1 cellular context compared by ENCODE assay signal in the genomic region with DNA sequence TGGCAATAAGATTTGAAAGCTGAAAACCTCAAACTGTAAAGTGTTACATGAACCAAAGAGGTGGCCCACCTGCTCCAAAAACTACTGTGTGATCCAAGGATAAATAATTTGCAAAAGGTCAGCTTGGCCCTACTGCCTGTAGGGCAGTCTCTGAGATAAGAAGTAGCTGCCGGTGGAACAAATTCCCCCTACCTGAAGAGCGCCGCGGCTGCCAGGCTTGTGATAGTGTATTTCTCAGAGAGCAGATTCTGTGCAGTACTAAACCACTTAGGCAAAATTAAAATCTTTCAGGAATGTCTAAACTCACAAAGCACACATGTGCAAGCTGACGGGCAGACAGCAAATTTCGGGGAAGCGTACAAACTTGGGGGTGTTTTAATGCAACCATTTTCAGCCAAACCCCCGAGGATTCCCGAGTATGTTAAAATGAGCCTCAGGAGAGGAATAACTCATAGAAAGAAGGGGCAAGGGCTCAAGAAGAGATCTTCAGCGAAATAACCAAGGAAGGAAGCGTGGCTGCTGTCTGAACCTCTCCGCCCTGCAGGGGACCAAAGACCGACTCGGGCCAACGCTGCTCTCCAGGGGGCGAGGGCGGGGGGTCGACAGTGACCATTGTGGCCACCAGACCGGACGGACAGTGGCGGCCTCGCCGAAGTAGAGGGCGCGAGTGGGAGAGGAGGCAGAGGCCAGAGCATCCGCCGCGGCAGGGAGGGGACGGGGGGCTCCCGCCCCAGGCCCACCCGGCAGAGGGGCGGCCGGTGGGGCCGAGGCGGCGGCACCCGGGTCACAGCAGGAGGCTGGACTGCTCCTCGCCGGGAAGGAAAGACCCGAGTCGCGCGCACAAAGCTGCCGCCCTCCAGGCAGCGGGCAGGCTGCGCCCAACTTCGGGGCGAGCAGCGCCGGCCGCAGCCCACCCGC.
TF ChIP-seq lines count a peak whose summit lies in the region.

No MANE protein-coding gene starts in this region.

TF ChIP-seq in HepG2, 621 proteins besides CTCF, POLR2A, EP300 and RAD21 (continued from another document):
- TF ChIP-seq, protein P1, sequence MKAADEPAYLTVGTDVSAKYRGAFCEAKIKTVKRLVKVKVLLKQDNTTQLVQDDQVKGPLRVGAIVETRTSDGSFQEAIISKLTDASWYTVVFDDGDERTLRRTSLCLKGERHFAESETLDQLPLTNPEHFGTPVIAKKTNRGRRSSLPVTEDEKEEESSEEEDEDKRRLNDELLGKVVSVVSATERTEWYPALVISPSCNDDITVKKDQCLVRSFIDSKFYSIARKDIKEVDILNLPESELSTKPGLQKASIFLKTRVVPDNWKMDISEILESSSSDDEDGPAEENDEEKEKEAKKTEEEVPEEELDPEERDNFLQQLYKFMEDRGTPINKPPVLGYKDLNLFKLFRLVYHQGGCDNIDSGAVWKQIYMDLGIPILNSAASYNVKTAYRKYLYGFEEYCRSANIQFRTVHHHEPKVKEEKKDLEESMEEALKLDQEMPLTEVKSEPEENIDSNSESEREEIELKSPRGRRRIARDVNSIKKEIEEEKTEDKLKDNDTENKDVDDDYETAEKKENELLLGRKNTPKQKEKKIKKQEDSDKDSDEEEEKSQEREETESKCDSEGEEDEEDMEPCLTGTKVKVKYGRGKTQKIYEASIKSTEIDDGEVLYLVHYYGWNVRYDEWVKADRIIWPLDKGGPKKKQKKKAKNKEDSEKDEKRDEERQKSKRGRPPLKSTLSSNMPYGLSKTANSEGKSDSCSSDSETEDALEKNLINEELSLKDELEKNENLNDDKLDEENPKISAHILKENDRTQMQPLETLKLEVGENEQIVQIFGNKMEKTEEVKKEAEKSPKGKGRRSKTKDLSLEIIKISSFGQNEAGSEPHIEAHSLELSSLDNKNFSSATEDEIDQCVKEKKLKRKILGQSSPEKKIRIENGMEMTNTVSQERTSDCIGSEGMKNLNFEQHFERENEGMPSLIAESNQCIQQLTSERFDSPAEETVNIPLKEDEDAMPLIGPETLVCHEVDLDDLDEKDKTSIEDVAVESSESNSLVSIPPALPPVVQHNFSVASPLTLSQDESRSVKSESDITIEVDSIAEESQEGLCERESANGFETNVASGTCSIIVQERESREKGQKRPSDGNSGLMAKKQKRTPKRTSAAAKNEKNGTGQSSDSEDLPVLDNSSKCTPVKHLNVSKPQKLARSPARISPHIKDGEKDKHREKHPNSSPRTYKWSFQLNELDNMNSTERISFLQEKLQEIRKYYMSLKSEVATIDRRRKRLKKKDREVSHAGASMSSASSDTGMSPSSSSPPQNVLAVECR (CRISPR knock-in tag; IDR thresholded peaks at IDR 0.05; ENCODE audit: borderline replicate concordance) = peak; percentile 13
- TF ChIP-seq, protein P2, sequence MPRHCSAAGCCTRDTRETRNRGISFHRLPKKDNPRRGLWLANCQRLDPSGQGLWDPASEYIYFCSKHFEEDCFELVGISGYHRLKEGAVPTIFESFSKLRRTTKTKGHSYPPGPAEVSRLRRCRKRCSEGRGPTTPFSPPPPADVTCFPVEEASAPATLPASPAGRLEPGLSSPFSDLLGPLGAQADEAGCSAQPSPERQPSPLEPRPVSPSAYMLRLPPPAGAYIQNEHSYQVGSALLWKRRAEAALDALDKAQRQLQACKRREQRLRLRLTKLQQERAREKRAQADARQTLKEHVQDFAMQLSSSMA (CRISPR knock-in tag; IDR thresholded peaks at IDR 0.05) = peak; percentile 68; the same call in 1 of the 2 replicates
- peak; percentile 39; the same call in 1 of the 2 replicates for TF ChIP-seq ZFX (CRISPR knock-in tag; IDR thresholded peaks at IDR 0.05; ENCODE audit: low read depth)
- TF ChIP-seq ZNF256 (CRISPR knock-in tag; conservative IDR thresholded peaks at IDR 0.05) = 0 out of 2 replicates have a peak, but pooled peaks have one; percentile 30
- 0 out of 2 replicates have a peak, but pooled peaks have one; percentile 13 for TF ChIP-seq GATAD1 (CRISPR knock-in tag; IDR thresholded peaks at IDR 0.05)
- peak; percentile 47; the same call in 1 of the 2 replicates for TF ChIP-seq KMT2A (CRISPR knock-in tag; IDR thresholded peaks at IDR 0.05)
- TF ChIP-seq GABPB1 (CRISPR knock-in tag; IDR thresholded peaks at IDR 0.05) = peak; percentile 24; the same call in 1 of the 2 replicates
- 0 out of 2 replicates have a peak, but pooled peaks have one; percentile 6 for TF ChIP-seq ZNF33A (CRISPR knock-in tag; IDR thresholded peaks at IDR 0.05; ENCODE audit: borderline replicate concordance)
- TF ChIP-seq STAG1 (CRISPR knock-in tag; IDR thresholded peaks at IDR 0.05) = 0 out of 2 replicates have a peak, but pooled peaks have one; percentile 9
- no peak for TF ChIP-seq ZNF546 (CRISPR knock-in tag; conservative IDR thresholded peaks at IDR 0.05)
- TF ChIP-seq GATAD2A (CRISPR knock-in tag; IDR thresholded peaks at IDR 0.05) = peak; percentile 24; the same call in 1 of the 2 replicates
- 0 out of 2 replicates have a peak, but pooled peaks have one; percentile 12 for TF ChIP-seq CCDC6 (CRISPR knock-in tag; IDR thresholded peaks at IDR 0.05)
- TF ChIP-seq, protein P3, sequence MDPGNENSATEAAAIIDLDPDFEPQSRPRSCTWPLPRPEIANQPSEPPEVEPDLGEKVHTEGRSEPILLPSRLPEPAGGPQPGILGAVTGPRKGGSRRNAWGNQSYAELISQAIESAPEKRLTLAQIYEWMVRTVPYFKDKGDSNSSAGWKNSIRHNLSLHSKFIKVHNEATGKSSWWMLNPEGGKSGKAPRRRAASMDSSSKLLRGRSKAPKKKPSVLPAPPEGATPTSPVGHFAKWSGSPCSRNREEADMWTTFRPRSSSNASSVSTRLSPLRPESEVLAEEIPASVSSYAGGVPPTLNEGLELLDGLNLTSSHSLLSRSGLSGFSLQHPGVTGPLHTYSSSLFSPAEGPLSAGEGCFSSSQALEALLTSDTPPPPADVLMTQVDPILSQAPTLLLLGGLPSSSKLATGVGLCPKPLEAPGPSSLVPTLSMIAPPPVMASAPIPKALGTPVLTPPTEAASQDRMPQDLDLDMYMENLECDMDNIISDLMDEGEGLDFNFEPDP (CRISPR knock-in tag; conservative IDR thresholded peaks at IDR 0.05) = 0 out of 2 replicates have a peak, but pooled peaks have one; percentile 23
- TF ChIP-seq, protein P4, sequence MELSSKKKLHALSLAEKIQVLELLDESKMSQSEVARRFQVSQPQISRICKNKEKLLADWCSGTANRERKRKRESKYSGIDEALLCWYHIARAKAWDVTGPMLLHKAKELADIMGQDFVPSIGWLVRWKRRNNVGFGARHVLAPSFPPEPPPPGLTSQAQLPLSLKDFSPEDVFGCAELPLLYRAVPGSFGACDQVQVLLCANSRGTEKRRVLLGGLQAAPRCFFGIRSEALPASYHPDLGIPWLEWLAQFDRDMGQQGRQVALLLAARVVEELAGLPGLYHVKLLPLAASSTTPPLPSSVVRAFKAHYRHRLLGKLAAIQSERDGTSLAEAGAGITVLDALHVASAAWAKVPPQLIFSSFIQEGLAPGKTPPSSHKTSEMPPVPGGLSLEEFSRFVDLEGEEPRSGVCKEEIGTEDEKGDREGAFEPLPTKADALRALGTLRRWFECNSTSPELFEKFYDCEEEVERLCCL (CRISPR knock-in tag; IDR thresholded peaks at IDR 0.05; ENCODE audit: borderline replicate concordance) = no peak
- TF ChIP-seq, protein P5, sequence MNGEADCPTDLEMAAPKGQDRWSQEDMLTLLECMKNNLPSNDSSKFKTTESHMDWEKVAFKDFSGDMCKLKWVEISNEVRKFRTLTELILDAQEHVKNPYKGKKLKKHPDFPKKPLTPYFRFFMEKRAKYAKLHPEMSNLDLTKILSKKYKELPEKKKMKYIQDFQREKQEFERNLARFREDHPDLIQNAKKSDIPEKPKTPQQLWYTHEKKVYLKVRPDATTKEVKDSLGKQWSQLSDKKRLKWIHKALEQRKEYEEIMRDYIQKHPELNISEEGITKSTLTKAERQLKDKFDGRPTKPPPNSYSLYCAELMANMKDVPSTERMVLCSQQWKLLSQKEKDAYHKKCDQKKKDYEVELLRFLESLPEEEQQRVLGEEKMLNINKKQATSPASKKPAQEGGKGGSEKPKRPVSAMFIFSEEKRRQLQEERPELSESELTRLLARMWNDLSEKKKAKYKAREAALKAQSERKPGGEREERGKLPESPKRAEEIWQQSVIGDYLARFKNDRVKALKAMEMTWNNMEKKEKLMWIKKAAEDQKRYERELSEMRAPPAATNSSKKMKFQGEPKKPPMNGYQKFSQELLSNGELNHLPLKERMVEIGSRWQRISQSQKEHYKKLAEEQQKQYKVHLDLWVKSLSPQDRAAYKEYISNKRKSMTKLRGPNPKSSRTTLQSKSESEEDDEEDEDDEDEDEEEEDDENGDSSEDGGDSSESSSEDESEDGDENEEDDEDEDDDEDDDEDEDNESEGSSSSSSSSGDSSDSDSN (CRISPR knock-in tag; IDR thresholded peaks at IDR 0.05) = peak; percentile 16; the same call in 1 of the 2 replicates
- peak; percentile 36 for TF ChIP-seq AGO2 (optimal IDR thresholded peaks at IDR 0.05; ENCODE audit: low read depth, low read length)
- peak; percentile 35; the same call in 1 of the 2 replicates for TF ChIP-seq ZNF605 (CRISPR knock-in tag; IDR thresholded peaks at IDR 0.05)
- no peak for TF ChIP-seq SP1 (IDR thresholded peaks at IDR 0.05)
- TF ChIP-seq SP1 (CRISPR knock-in tag; IDR thresholded peaks at IDR 0.05) = no peak
- TF ChIP-seq ZNF264 (CRISPR knock-in tag; IDR thresholded peaks at IDR 0.05) = no peak
- TF ChIP-seq, protein P6, sequence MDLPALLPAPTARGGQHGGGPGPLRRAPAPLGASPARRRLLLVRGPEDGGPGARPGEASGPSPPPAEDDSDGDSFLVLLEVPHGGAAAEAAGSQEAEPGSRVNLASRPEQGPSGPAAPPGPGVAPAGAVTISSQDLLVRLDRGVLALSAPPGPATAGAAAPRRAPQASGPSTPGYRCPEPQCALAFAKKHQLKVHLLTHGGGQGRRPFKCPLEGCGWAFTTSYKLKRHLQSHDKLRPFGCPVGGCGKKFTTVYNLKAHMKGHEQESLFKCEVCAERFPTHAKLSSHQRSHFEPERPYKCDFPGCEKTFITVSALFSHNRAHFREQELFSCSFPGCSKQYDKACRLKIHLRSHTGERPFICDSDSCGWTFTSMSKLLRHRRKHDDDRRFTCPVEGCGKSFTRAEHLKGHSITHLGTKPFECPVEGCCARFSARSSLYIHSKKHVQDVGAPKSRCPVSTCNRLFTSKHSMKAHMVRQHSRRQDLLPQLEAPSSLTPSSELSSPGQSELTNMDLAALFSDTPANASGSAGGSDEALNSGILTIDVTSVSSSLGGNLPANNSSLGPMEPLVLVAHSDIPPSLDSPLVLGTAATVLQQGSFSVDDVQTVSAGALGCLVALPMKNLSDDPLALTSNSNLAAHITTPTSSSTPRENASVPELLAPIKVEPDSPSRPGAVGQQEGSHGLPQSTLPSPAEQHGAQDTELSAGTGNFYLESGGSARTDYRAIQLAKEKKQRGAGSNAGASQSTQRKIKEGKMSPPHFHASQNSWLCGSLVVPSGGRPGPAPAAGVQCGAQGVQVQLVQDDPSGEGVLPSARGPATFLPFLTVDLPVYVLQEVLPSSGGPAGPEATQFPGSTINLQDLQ (CRISPR knock-in tag; IDR thresholded peaks at IDR 0.05) = no peak
- no peak for TF ChIP-seq TSC22D2 (CRISPR knock-in tag; IDR thresholded peaks at IDR 0.05; ENCODE audit: borderline replicate concordance)
- TF ChIP-seq, protein P7, sequence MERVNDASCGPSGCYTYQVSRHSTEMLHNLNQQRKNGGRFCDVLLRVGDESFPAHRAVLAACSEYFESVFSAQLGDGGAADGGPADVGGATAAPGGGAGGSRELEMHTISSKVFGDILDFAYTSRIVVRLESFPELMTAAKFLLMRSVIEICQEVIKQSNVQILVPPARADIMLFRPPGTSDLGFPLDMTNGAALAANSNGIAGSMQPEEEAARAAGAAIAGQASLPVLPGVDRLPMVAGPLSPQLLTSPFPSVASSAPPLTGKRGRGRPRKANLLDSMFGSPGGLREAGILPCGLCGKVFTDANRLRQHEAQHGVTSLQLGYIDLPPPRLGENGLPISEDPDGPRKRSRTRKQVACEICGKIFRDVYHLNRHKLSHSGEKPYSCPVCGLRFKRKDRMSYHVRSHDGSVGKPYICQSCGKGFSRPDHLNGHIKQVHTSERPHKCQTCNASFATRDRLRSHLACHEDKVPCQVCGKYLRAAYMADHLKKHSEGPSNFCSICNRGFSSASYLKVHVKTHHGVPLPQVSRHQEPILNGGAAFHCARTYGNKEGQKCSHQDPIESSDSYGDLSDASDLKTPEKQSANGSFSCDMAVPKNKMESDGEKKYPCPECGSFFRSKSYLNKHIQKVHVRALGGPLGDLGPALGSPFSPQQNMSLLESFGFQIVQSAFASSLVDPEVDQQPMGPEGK (CRISPR knock-in tag; IDR thresholded peaks at IDR 0.05) = 0 out of 2 replicates have a peak, but pooled peaks have one; percentile 20
